ENCODE assay signal across 20 cellular contexts in genomic region chr6:18507018-18507415, GRCh38.
A peak's percentile ranks its signal among the peaks of the same experiment; 100 is the strongest.
DNase-seq lines count a peak whose midpoint lies in the region; ATAC-seq and TF ChIP-seq lines count a peak whose summit lies in the region.
"Had no signal": no experiment of that assay in that cellular context is flagged by ENCODE, and none has a peak within 500 bp of the region (broad histone marks: within the 10 kb centered on the region; RNA-seq: fewer than 3 reads in every experiment).

No MANE protein-coding gene starts in this region.

- H3K9me2 ChIP-seq in DOHH2 (replicated peaks; ENCODE audit: control insufficient read depth, low read length): no peaks in the 10 kb centered on the region; the same call in 1 of the 2 replicates

- H4K20me1 ChIP-seq in DOHH2 (ENCODE audit: control insufficient read depth, insufficient read depth, low read depth, low read length): no peaks in the 10 kb centered on the region

- H3K4me1 Mint-ChIP-seq in endodermal cell: peaks cover 8% of the 10 kb centered on the region
- no peaks in the 10 kb centered on the region for H3K4me1 Mint-ChIP-seq in Caco-2 (ENCODE audit: low read depth, unreplicated experiment)
- peaks cover 21% of the 10 kb centered on the region for H3K4me1 Mint-ChIP-seq in activated CD4-positive, alpha-beta T cell treated with anti-CD3 and anti-CD28 coated beads for 36 hours

- BruUV-seq in Caco-2 (replicated peaks; lab: Mats Ljungman, UMichigan): no TSS peak

- DNase-seq in NCI-H146 (lab: John Stamatoyannopoulos, UW): peak; percentile 94
- DNase-seq in NCI-H69 (lab: John Stamatoyannopoulos, UW): peak; percentile 98
- no peak for DNase-seq in endodermal cell
- DNase-seq in midbrain (lab: John Stamatoyannopoulos, UW): no peak
- no peak for DNase-seq in Ammon's horn (ENCODE audit: low spot score)
- no peak for DNase-seq in Caco-2
- no peak for DNase-seq in activated CD4-positive, alpha-beta T cell treated with anti-CD3 and anti-CD28 coated beads for 36 hours
- DNase-seq: activated CD4-positive, alpha-beta T cell treated with anti-CD3 and anti-CD28 coated beads for 1 hour; activated CD8-positive, alpha-beta memory T cell treated with anti-CD3 and anti-CD28 coated beads, Interleukin-2, amount 10 ng/mL, durations not matched to agents 7 days and 5 days; activated effector memory CD4-positive, alpha-beta T cell treated with Interleukin-2 at 50 U/mL for 16 hours; amniotic stem cell; hippocampal formation; kidney; NCI-H1694; T1000; tibial artery had no signal

- H3K4me3 ChIP-seq in DOHH2 (ENCODE audit: low read length): peak overlapping the region; percentile 10; the same call in 1 of the 2 replicates
- H3K4me3 ChIP-seq in endodermal cell (ENCODE audit: low read length): no peak overlapping the region
- no peak overlapping the region for H3K4me3 ChIP-seq in Caco-2 (ENCODE audit: low read depth, low read length)
- H3K4me3 ChIP-seq: SJSA1, tibial artery had no signal

- no peaks in the 10 kb centered on the region for H3F3A ChIP-seq in DOHH2 (ENCODE audit: control insufficient read depth, insufficient read depth)

- H3K79me2 ChIP-seq in DOHH2 (ENCODE audit: control insufficient read depth, low read length): no peaks in the 10 kb centered on the region

- H3K9ac ChIP-seq in endodermal cell (ENCODE audit: extremely low read depth, low read length, poor library complexity, severe bottlenecking): no peak overlapping the region

- H3K36me3 Mint-ChIP-seq in endodermal cell (ENCODE audit: low read depth) (no peaks in the 10 kb centered on the region), Caco-2 (ENCODE audit: insufficient read depth, unreplicated experiment) (no peaks in the 10 kb centered on the region)
- no peaks in the 10 kb centered on the region for H3K36me3 Mint-ChIP-seq in activated CD4-positive, alpha-beta T cell treated with anti-CD3 and anti-CD28 coated beads for 36 hours (ENCODE audit: low read depth)
- H3K36me3 Mint-ChIP-seq: activated CD8-positive, alpha-beta memory T cell treated with anti-CD3 and anti-CD28 coated beads, Interleukin-2, amount 10 ng/mL, durations not matched to agents 7 days and 5 days; natural killer cell treated with Interleukin-12 subunit alpha and Interleukin-12 subunit beta and Interleukin-15 and Interleukin-18, amount 100 ng/mL, for 72 hours; stimulated activated memory B cell treated with anti-CD40 and anti-IgM and Interleukin-4, amounts not matched to agents 10 μg/mL and 1 μg/mL and 100 μg/mL, for 72 hours had no signal

- no peaks in the 10 kb centered on the region for H3K9me3 ChIP-seq in DOHH2 (ENCODE audit: control insufficient read depth, insufficient read depth, low read length)
- no peaks in the 10 kb centered on the region for H3K9me3 ChIP-seq in endodermal cell (ENCODE audit: control insufficient read depth, low read length)
- H3K9me3 ChIP-seq in Caco-2: no peaks in the 10 kb centered on the region
- H3K9me3 ChIP-seq: SJSA1, tibial artery had no signal

- H3K27me3 ChIP-seq in DOHH2 (ENCODE audit: control insufficient read depth, low read length) (no peaks in the 10 kb centered on the region), endodermal cell (ENCODE audit: control insufficient read depth, insufficient read depth, low read length, poor library complexity, severe bottlenecking) (no peaks in the 10 kb centered on the region), Caco-2 (replicated peaks; ENCODE audit: control insufficient read depth, insufficient read depth, low read length) (no peaks in the 10 kb centered on the region)
- H3K27me3 ChIP-seq: SJSA1, tibial artery had no signal

- POLR2A ChIA-PET in Caco-2 (lab: Charles Lee): no interaction called here
- POLR2A ChIA-PET in activated CD4-positive, alpha-beta T cell treated with anti-CD3 and anti-CD28 coated beads for 36 hours (lab: Charles Lee): no interaction called here

- H3K36me3 ChIP-seq in DOHH2 (ENCODE audit: control insufficient read depth, low read length) (no peaks in the 10 kb centered on the region), endodermal cell (ENCODE audit: control insufficient read depth, insufficient read depth, low read length) (no peaks in the 10 kb centered on the region), Caco-2 (ENCODE audit: control insufficient read depth, insufficient read depth, low read length) (no peaks in the 10 kb centered on the region)
- H3K36me3 ChIP-seq: SJSA1, tibial artery had no signal

- H3K27ac Mint-ChIP-seq in endodermal cell (no peak overlapping the region), Caco-2 (ENCODE audit: unreplicated experiment) (no peak overlapping the region)
- no peak overlapping the region for H3K27ac Mint-ChIP-seq in activated CD4-positive, alpha-beta T cell treated with anti-CD3 and anti-CD28 coated beads for 36 hours
- H3K27ac Mint-ChIP-seq: activated CD8-positive, alpha-beta memory T cell treated with anti-CD3 and anti-CD28 coated beads, Interleukin-2, amount 10 ng/mL, durations not matched to agents 7 days and 5 days; natural killer cell treated with Interleukin-12 subunit alpha and Interleukin-12 subunit beta and Interleukin-15 and Interleukin-18, amount 100 ng/mL, for 72 hours; stimulated activated memory B cell treated with anti-CD40 and anti-IgM and Interleukin-4, amounts not matched to agents 10 μg/mL and 1 μg/mL and 100 μg/mL, for 72 hours had no signal

- H3K9me3 Mint-ChIP-seq in endodermal cell (no peaks in the 10 kb centered on the region), Caco-2 (ENCODE audit: unreplicated experiment) (no peaks in the 10 kb centered on the region)
- H3K9me3 Mint-ChIP-seq in activated CD4-positive, alpha-beta T cell treated with anti-CD3 and anti-CD28 coated beads for 36 hours (ENCODE audit: low read depth): no peaks in the 10 kb centered on the region
- H3K9me3 Mint-ChIP-seq: natural killer cell treated with Interleukin-12 subunit alpha and Interleukin-12 subunit beta and Interleukin-15 and Interleukin-18, amount 100 ng/mL, for 72 hours; stimulated activated memory B cell treated with anti-CD40 and anti-IgM and Interleukin-4, amounts not matched to agents 10 μg/mL and 1 μg/mL and 100 μg/mL, for 72 hours had no signal

- 87 to 92% methylated on average over 5 to 7 of the region's 7 CpGs for WGBS in endodermal cell (ENCODE audit: insufficient coverage in 1 of 2, insufficient read length in 1 of 2), 2 experiments

- H3K27ac ChIP-seq in DOHH2 (ENCODE audit: low read depth, low read length): no peak overlapping the region
- peak overlapping the region; percentile 41 for H3K27ac ChIP-seq in endodermal cell (ENCODE audit: low read depth, low read length)
- H3K27ac ChIP-seq: SJSA1, tibial artery had no signal

- peak overlapping the region; percentile 34 for H3K4me2 ChIP-seq in DOHH2 (ENCODE audit: low read length)

- H3K4me3 Mint-ChIP-seq in endodermal cell (no peak overlapping the region), Caco-2 (ENCODE audit: unreplicated experiment) (no peak overlapping the region)
- no peak overlapping the region for H3K4me3 Mint-ChIP-seq in activated CD4-positive, alpha-beta T cell treated with anti-CD3 and anti-CD28 coated beads for 36 hours
- H3K4me3 Mint-ChIP-seq: activated CD8-positive, alpha-beta memory T cell treated with anti-CD3 and anti-CD28 coated beads, Interleukin-2, amount 10 ng/mL, durations not matched to agents 7 days and 5 days; natural killer cell treated with Interleukin-12 subunit alpha and Interleukin-12 subunit beta and Interleukin-15 and Interleukin-18, amount 100 ng/mL, for 72 hours; stimulated activated memory B cell treated with anti-CD40 and anti-IgM and Interleukin-4, amounts not matched to agents 10 μg/mL and 1 μg/mL and 100 μg/mL, for 72 hours had no signal

- ATAC-seq in activated CD4-positive, alpha-beta T cell treated with anti-CD3 and anti-CD28 coated beads for 36 hours: no peak
- ATAC-seq: activated CD8-positive, alpha-beta memory T cell treated with anti-CD3 and anti-CD28 coated beads, Interleukin-2, amount 10 ng/mL, durations not matched to agents 7 days and 5 days; natural killer cell treated with Interleukin-12 subunit alpha and Interleukin-12 subunit beta and Interleukin-15 and Interleukin-18, amount 100 ng/mL, for 72 hours; stimulated activated memory B cell treated with anti-CD40 and anti-IgM and Interleukin-4, amounts not matched to agents 10 μg/mL and 1 μg/mL and 100 μg/mL, for 72 hours had no signal

- peaks cover 38% of the 10 kb centered on the region for H3K4me1 ChIP-seq in DOHH2 (ENCODE audit: control insufficient read depth, low read length)
- no peaks in the 10 kb centered on the region for H3K4me1 ChIP-seq in endodermal cell (ENCODE audit: control insufficient read depth, insufficient read depth, low read length)
- H3K4me1 ChIP-seq in Caco-2: no peaks in the 10 kb centered on the region

- intact Hi-C loops in Caco-2 (cut with micrococcal nuclease; ENCODE audit: unreplicated experiment): no loop called here
- intact Hi-C loops in activated CD4-positive, alpha-beta T cell treated with anti-CD3 and anti-CD28 coated beads for 36 hours (cut with DNase I, micrococcal nuclease): loop anchor here in 1 of 2 experiments (10.0 kb wide), 1 partner anchor 802 kb away; the partner anchor contains the start of gene NUP153

- CTCF ChIA-PET in Caco-2 (lab: Charles Lee): no interaction called here
- CTCF ChIA-PET in activated CD4-positive, alpha-beta T cell treated with anti-CD3 and anti-CD28 coated beads for 36 hours (lab: Charles Lee): interaction anchor here (7.8 kb wide), 1 partner anchor 182 kb away, joined by 153 read pairs; no protein-coding TSS in a partner anchor

- TF ChIP-seq CTCF in DOHH2 (IDR thresholded peaks at IDR 0.05; ENCODE audit: low read depth, low read length, poor library complexity, severe bottlenecking) (no peak), endodermal cell (conservative IDR thresholded peaks at IDR 0.05) (no peak), Caco-2 (IDR thresholded peaks at IDR 0.05; ENCODE audit: insufficient read depth in 1 of 2, low read depth in 1 of 2, low read length in 1 of 2, severe bottlenecking in 1 of 2, unreplicated experiment in 1 of 2) (no peak)

- H3K27me3 Mint-ChIP-seq in endodermal cell (ENCODE audit: insufficient read depth): no peaks in the 10 kb centered on the region
- peaks cover 6% of the 10 kb centered on the region for H3K27me3 Mint-ChIP-seq in Caco-2 (ENCODE audit: insufficient read depth, unreplicated experiment)
- peaks cover 5% of the 10 kb centered on the region for H3K27me3 Mint-ChIP-seq in activated CD4-positive, alpha-beta T cell treated with anti-CD3 and anti-CD28 coated beads for 36 hours
- H3K27me3 Mint-ChIP-seq: stimulated activated memory B cell treated with anti-CD40 and anti-IgM and Interleukin-4, amounts not matched to agents 10 μg/mL and 1 μg/mL and 100 μg/mL, for 72 hours had no signal

Comparison
In these comparisons a context has a peak if more than half of its experiments do, and no peak if none do; other contexts are left out.
1. DNase-seq: peak in NCI-H146 (single experiment) and NCI-H69 (single experiment); none in endodermal cell (single experiment), midbrain (single experiment), Ammon's horn (single experiment), Caco-2 (0 of 2) and activated CD4-positive, alpha-beta T cell treated with anti-CD3 and anti-CD28 coated beads for 36 hours (single experiment).